ENCODE assay signal across 1 cellular context in genomic region chr18:11150271-11150615, GRCh38.
TF ChIP-seq lines count a peak whose summit lies in the region.

No MANE protein-coding gene starts in this region.

TF ChIP-seq in GM12878, 131 proteins besides CTCF, POLR2A, EP300 and RAD21:
- peak; percentile 9 for TF ChIP-seq SKIL (IDR thresholded peaks at IDR 0.05; ENCODE audit: low read depth, poor library complexity, severe bottlenecking)
- TF ChIP-seq RELB (IDR thresholded peaks at IDR 0.05; ENCODE audit: low read depth): peak; percentile 11; the same call in 1 of the 2 replicates
- TF ChIP-seq MTA2 (IDR thresholded peaks at IDR 0.05; ENCODE audit: low read depth): 0 out of 2 replicates have a peak, but pooled peaks have one; percentile 2
- no peak for TF ChIP-seq SMAD5 (IDR thresholded peaks at IDR 0.05; ENCODE audit: low read depth)
- TF ChIP-seq USF2 (IDR thresholded peaks at IDR 0.05; ENCODE audit: borderline replicate concordance, low read depth, low read length): no peak
- TF ChIP-seq RUNX3 (IDR thresholded peaks at IDR 0.05; ENCODE audit: low read length): 0 out of 2 replicates have a peak, but pooled peaks have one; percentile 24
- TF ChIP-seq MLLT1 (IDR thresholded peaks at IDR 0.05): no peak
- no peak for TF ChIP-seq REST (IDR thresholded peaks at IDR 0.05; ENCODE audit: low read depth, low read length)
- TF ChIP-seq PRDM15 (CRISPR knock-in tag; IDR thresholded peaks at IDR 0.05): no peak
- TF ChIP-seq ZBTB11 (CRISPR knock-in tag; IDR thresholded peaks at IDR 0.05): no peak
TF ChIP-seq in GM12878: peak in this region for 4.
